In genomic region chr4:140242357-140243284, GRCh38 we compare ENCODE assay signal across 8 cellular contexts.
DNase-seq lines count a peak whose midpoint lies in the region; ATAC-seq and TF ChIP-seq lines count a peak whose summit lies in the region.

No MANE protein-coding gene starts in this region.

- no peak overlapping the region for H4K5ac ChIP-seq in H9 (ENCODE audit: insufficient read length, low read depth, low read length)

- no peak overlapping the region for H3K14ac ChIP-seq in H9 (ENCODE audit: insufficient read depth, low read length)

- H3K79me1 ChIP-seq in H9 (ENCODE audit: insufficient read depth, low read depth, low read length, poor library complexity, severe bottlenecking): no peaks in the 10 kb centered on the region

- no peak overlapping the region for H3K27ac ChIP-seq in H9 (ENCODE audit: insufficient read length, low read depth, low read length)

- H3K4ac ChIP-seq in H9 (ENCODE audit: low read depth, low read length): no peak overlapping the region

- 100% methylated on average over 2 of the region's 8 CpGs for WGBS in H9 (ENCODE audit: extremely low coverage, insufficient read length, low lambda C conversion rate)

- TF ChIP-seq CTCF in natural killer cell (IDR thresholded peaks at IDR 0.05): no peak
- TF ChIP-seq CTCF in H9 (conservative IDR thresholded peaks at IDR 0.05): no peak

- H2AFZ ChIP-seq in H9 (ENCODE audit: low read length): no peak overlapping the region

- no peaks in the 10 kb centered on the region for H3K27me3 ChIP-seq in H9 (ENCODE audit: insufficient read depth, low read length)

- no peaks in the 10 kb centered on the region for H4K20me1 ChIP-seq in H9 (ENCODE audit: control insufficient read depth, insufficient read depth, insufficient read length)

- no peaks in the 10 kb centered on the region for H3K9me3 Mint-ChIP-seq in activated T-cell treated with anti-CD3 and anti-CD28 coated beads, Interleukin-2, amount 50 U/mL, for 4 hours
- H3K9me3 Mint-ChIP-seq in T-helper 2 cell treated with Interferon-gamma antibody and Interleukin-4, amounts not matched to agents 5 μg/mL and 100 μg/mL, for 36 hours: no peaks in the 10 kb centered on the region
- H3K9me3 Mint-ChIP-seq in natural killer cell: no peaks in the 10 kb centered on the region
- H3K9me3 Mint-ChIP-seq in H9: no peaks in the 10 kb centered on the region

- no peak overlapping the region for H2BK15ac ChIP-seq in H9 (ENCODE audit: low read depth, low read length)

- H3K18ac ChIP-seq in H9 (ENCODE audit: insufficient read length, low read depth, low read length): no peak overlapping the region

- peak; percentile 55 to 64 for ATAC-seq in activated T-cell treated with anti-CD3 and anti-CD28 coated beads, Interleukin-2, amount 50 U/mL, for 4 hours
- peak; percentile 46 for ATAC-seq in HG03064 (IDR thresholded peaks at IDR 0.05; ENCODE audit: low read depth, unreplicated experiment)
- peak in 2 of 3 donors; percentile 20 to 21 for ATAC-seq in natural killer cell

- H3T11ph ChIP-seq in H9 (ENCODE audit: low read length): no peak overlapping the region

- H2BK12ac ChIP-seq in H9 (ENCODE audit: insufficient read length, low read depth, low read length): no peak overlapping the region

- H3K79me2 ChIP-seq in H9 (ENCODE audit: insufficient read depth, low read length): no peaks in the 10 kb centered on the region

- intact Hi-C loops in natural killer cell (cut with micrococcal nuclease): no loop called here

- no peak overlapping the region for H2BK20ac ChIP-seq in H9 (ENCODE audit: low read depth, low read length, poor library complexity, severe bottlenecking)

- no peak overlapping the region for H2AK5ac ChIP-seq in H9 (ENCODE audit: insufficient read length, low read length)

- no peak overlapping the region for H2BK120ac ChIP-seq in H9 (ENCODE audit: low read depth, low read length, poor library complexity, severe bottlenecking)

- peak overlapping the region; percentile 25 for H3K4me3 Mint-ChIP-seq in activated T-cell treated with anti-CD3 and anti-CD28 coated beads, Interleukin-2, amount 50 U/mL, for 4 hours
- peak overlapping the region; percentile 77 for H3K4me3 Mint-ChIP-seq in T-helper 2 cell treated with Interferon-gamma antibody and Interleukin-4, amounts not matched to agents 5 μg/mL and 100 μg/mL, for 36 hours
- H3K4me3 Mint-ChIP-seq in natural killer cell (peak overlapping the region; percentile 29), H9 (no peak overlapping the region)

- H3K27me3 Mint-ChIP-seq in activated T-cell treated with anti-CD3 and anti-CD28 coated beads, Interleukin-2, amount 50 U/mL, for 4 hours (ENCODE audit: low read depth): peaks cover 5% of the 10 kb centered on the region
- H3K27me3 Mint-ChIP-seq in T-helper 2 cell treated with Interferon-gamma antibody and Interleukin-4, amounts not matched to agents 5 μg/mL and 100 μg/mL, for 36 hours (ENCODE audit: low read depth): peaks cover 3% of the 10 kb centered on the region
- H3K27me3 Mint-ChIP-seq in natural killer cell (ENCODE audit: low read depth in 2 of 2) (peaks cover 10 to 17% of the 10 kb centered on the region in 2 donors), H9 (ENCODE audit: low read depth) (peaks cover 1% of the 10 kb centered on the region; the same call in 1 of the 2 replicates)

- H3K27ac Mint-ChIP-seq in T-helper 2 cell treated with Interferon-gamma antibody and Interleukin-4, amounts not matched to agents 5 μg/mL and 100 μg/mL, for 36 hours: peak overlapping the region; percentile 78
- H3K27ac Mint-ChIP-seq in natural killer cell (peak overlapping the region in 1 of 2 donors; percentile 75), H9 (no peak overlapping the region)

- no peak overlapping the region for H4K8ac ChIP-seq in H9 (replicated peaks; ENCODE audit: insufficient read length, low read depth, low read length)

- H4K91ac ChIP-seq in H9 (ENCODE audit: insufficient read length, low read depth, low read length): no peak overlapping the region

- no peak overlapping the region for H3K9ac ChIP-seq in H9 (ENCODE audit: extremely low read depth, insufficient read length, low read length)

- H3K9me3 ChIP-seq in H9 (ENCODE audit: control insufficient read depth, low read depth, low read length): no peaks in the 10 kb centered on the region

- no peak overlapping the region for H3K56ac ChIP-seq in H9 (ENCODE audit: insufficient read length, low read depth, low read length)

- H3K23me2 ChIP-seq in H9 (ENCODE audit: insufficient read length, low read depth, low read length, poor library complexity, severe bottlenecking): no peaks in the 10 kb centered on the region

- no peaks in the 10 kb centered on the region for H3K36me3 Mint-ChIP-seq in activated T-cell treated with anti-CD3 and anti-CD28 coated beads, Interleukin-2, amount 50 U/mL, for 4 hours (ENCODE audit: insufficient read depth)
- H3K36me3 Mint-ChIP-seq in T-helper 2 cell treated with Interferon-gamma antibody and Interleukin-4, amounts not matched to agents 5 μg/mL and 100 μg/mL, for 36 hours (ENCODE audit: low read depth): no peaks in the 10 kb centered on the region
- H3K36me3 Mint-ChIP-seq in natural killer cell (no peaks in the 10 kb centered on the region), H9 (ENCODE audit: insufficient read depth in 1 of 3, low read depth in 3 of 3) (no peaks in the 10 kb centered on the region)

- no peak overlapping the region for H3K23ac ChIP-seq in H9 (ENCODE audit: insufficient read length, low read depth, low read length)

- H2BK5ac ChIP-seq in H9 (ENCODE audit: insufficient read length, low read length): no peak overlapping the region

- DNase-seq in activated T-cell treated with anti-CD3 and anti-CD28 coated beads, Interleukin-2, amount 50 U/mL, for 4 hours: no peak
- DNase-seq in activated T-cell treated with anti-CD3 and anti-CD28 coated beads for 4 hours (no peak), natural killer cell (no peak), NCI-H526 treated with DMSO at 0.1 percent for 48 hours (lab: John Stamatoyannopoulos, UW) (no peak), H9 (no peak), NCI-H2227 (lab: John Stamatoyannopoulos, UW; ENCODE audit: unreplicated experiment) (no peak)
- DNase-seq in T-helper 2 cell treated with Interferon-gamma antibody and Interleukin-4, amounts not matched to agents 5 μg/mL and 100 μg/mL, for 36 hours (ENCODE audit: low spot score): peak; percentile 17

- H3K4me2 ChIP-seq in H9 (ENCODE audit: insufficient read depth, insufficient read length, low read length): no peak overlapping the region

- H3K4me1 Mint-ChIP-seq in activated T-cell treated with anti-CD3 and anti-CD28 coated beads, Interleukin-2, amount 50 U/mL, for 4 hours (ENCODE audit: low read depth): peaks cover 20% of the 10 kb centered on the region
- H3K4me1 Mint-ChIP-seq in T-helper 2 cell treated with Interferon-gamma antibody and Interleukin-4, amounts not matched to agents 5 μg/mL and 100 μg/mL, for 36 hours (ENCODE audit: low read depth): peaks cover 33% of the 10 kb centered on the region
- H3K4me1 Mint-ChIP-seq in natural killer cell: peaks cover 21 to 22% of the 10 kb centered on the region in 2 donors
- peaks cover 44 to 47% of the 10 kb centered on the region in 2 experiments for H3K4me1 Mint-ChIP-seq in H9

- H3K4me1 ChIP-seq in H9 (ENCODE audit: insufficient read depth, low read length): peaks cover 10% of the 10 kb centered on the region

Comparison
In these comparisons a context has a peak if more than half of its experiments do, and no peak if none do; other contexts are left out.
1. H3K4me3 Mint-ChIP-seq: peak in activated T-cell treated with anti-CD3 and anti-CD28 coated beads, Interleukin-2, amount 50 U/mL, for 4 hours (single experiment), T-helper 2 cell treated with Interferon-gamma antibody and Interleukin-4, amounts not matched to agents 5 μg/mL and 100 μg/mL, for 36 hours (single experiment) and natural killer cell (single experiment); none in H9 (0 of 2).
2. Peak in every context shown above with its lines, with median percentiles within 50 percentile points of each other: ATAC-seq.